ENCODE assay signal across 1 cellular context in genomic region chr16:5065813-5066212, GRCh38.
TF ChIP-seq lines count a peak whose summit lies in the region.

Gene C16orf89, minus strand, starts transcription at chr16:5065956. Its CDS starts 48 bp downstream, at chr16:5065908.

TF ChIP-seq in H1, 55 proteins besides CTCF, POLR2A, EP300 and RAD21 (continued from another document):
- TF ChIP-seq E2F6 (IDR thresholded peaks at IDR 0.05) (no peak), RFX5 (IDR thresholded peaks at IDR 0.05; ENCODE audit: borderline replicate concordance, low read depth, low read length) (no peak), ATF3 (IDR thresholded peaks at IDR 0.05; ENCODE audit: insufficient read depth, low read depth, low read length) (no peak)
